Comparison of ENCODE assay signal across 25 cellular contexts in genomic region chr7:128801008-128801407, GRCh38. TPM values are rescaled to one million over a fixed set of nuclear protein-coding genes. Genes with fewer than 3 reads are reported as not detected.
DNase-seq lines count a peak whose midpoint lies in the region; ATAC-seq, FAIRE-seq and TF ChIP-seq lines count a peak whose summit lies in the region.
"Had no signal": no experiment of that assay in that cellular context is flagged by ENCODE, and none has a peak within 500 bp of the region (broad histone marks: within the 10 kb centered on the region; RNA-seq: fewer than 3 reads in every experiment).

No MANE protein-coding gene starts in this region.

- no peaks in the 10 kb centered on the region for H3K36me3 ChIP-seq in colonic mucosa
- no peaks in the 10 kb centered on the region for H3K36me3 ChIP-seq in small intestine (ENCODE audit: control insufficient read depth in 2 of 2, insufficient read depth in 2 of 2, low read length in 2 of 2)
- H3K36me3 ChIP-seq in upper lobe of left lung: no peaks in the 10 kb centered on the region
- H3K36me3 ChIP-seq in left lung: no peaks in the 10 kb centered on the region

- peak overlapping the region; percentile 81 for H3K27ac Mint-ChIP-seq in T-helper 17 cell
- H3K27ac Mint-ChIP-seq: CD8-positive, alpha-beta memory T cell; HFFc6 had no signal

- H3K4me1 ChIP-seq in colonic mucosa: no peaks in the 10 kb centered on the region
- H3K4me1 ChIP-seq in small intestine (ENCODE audit: control insufficient read depth in 2 of 2, insufficient read depth in 1 of 2, low read depth in 1 of 2, low read length in 1 of 2): no peaks in the 10 kb centered on the region
- H3K4me1 ChIP-seq in upper lobe of left lung: no peaks in the 10 kb centered on the region
- H3K4me1 ChIP-seq in left lung: no peaks in the 10 kb centered on the region
- H3K4me1 ChIP-seq: BE2C had no signal

- 29 to 71% (median 42%) methylated on average over 10 of the region's 10 CpGs for WGBS in small intestine, 3 donors
- WGBS in upper lobe of left lung, 2 donors: 95 to 96% methylated on average over 10 of the region's 10 CpGs

- H3K4me3 Mint-ChIP-seq in T-helper 17 cell: no peak overlapping the region
- H3K4me3 Mint-ChIP-seq: CD4-positive, CD25-positive, alpha-beta regulatory T cell; CD8-positive, alpha-beta memory T cell; HFFc6 had no signal

- H3K27me3 Mint-ChIP-seq in T-helper 17 cell: no peaks in the 10 kb centered on the region
- H3K27me3 Mint-ChIP-seq: CD4-positive, CD25-positive, alpha-beta regulatory T cell; CD8-positive, alpha-beta memory T cell had no signal

- H3K4me3 ChIP-seq in colonic mucosa: no peak overlapping the region
- peak overlapping the region in 1 of 2 donors; percentile 26 for H3K4me3 ChIP-seq in small intestine (ENCODE audit: low read depth in 1 of 2, low read length in 2 of 2)
- no peak overlapping the region for H3K4me3 ChIP-seq in upper lobe of left lung
- H3K4me3 ChIP-seq in left lung: no peak overlapping the region

- TF ChIP-seq CTCF in colonic mucosa (IDR thresholded peaks at IDR 0.05) (no peak), upper lobe of left lung (IDR thresholded peaks at IDR 0.05) (no peak), left lung (IDR thresholded peaks at IDR 0.05) (no peak)

- TF ChIP-seq EP300 in upper lobe of left lung (IDR thresholded peaks at IDR 0.05): no peak

- TF ChIP-seq POLR2A in upper lobe of left lung (IDR thresholded peaks at IDR 0.05): no peak

- no peak overlapping the region for H3K27ac ChIP-seq in colonic mucosa
- no peak overlapping the region for H3K27ac ChIP-seq in small intestine (ENCODE audit: low read depth in 1 of 2, low read length in 1 of 2)
- H3K27ac ChIP-seq in upper lobe of left lung: no peak overlapping the region
- no peak overlapping the region for H3K27ac ChIP-seq in left lung
- H3K27ac ChIP-seq: HL-60 had no signal

- DNase-seq in T-helper 17 cell (no peak), colonic mucosa (peak; percentile 40), left colon (peak in 1 of 2 donors; percentile 14), small intestine (peak; percentile 91), NCI-H1417 (lab: John Stamatoyannopoulos, UW) (no peak), upper lobe of left lung (no peak), left lung (no peak)
- DNase-seq: ACHN; BE2C; C1 segment of cervical spinal cord; CD4-positive, CD25-positive, alpha-beta regulatory T cell; CD8-positive, alpha-beta memory T cell; COR-L47; DMS 273 treated with DMSO at 0.1 percent for 48 hours; DMS79; GDM1; GOT3; H7; HFFc6 had no signal

- ATAC-seq in T-helper 17 cell (no peak), left colon (peak; percentile 98), upper lobe of left lung (ENCODE audit: low FRiP score in 2 of 2) (no peak), left lung (no peak)
- ATAC-seq: HCT116 had no signal

- no peak overlapping the region for H3K9ac ChIP-seq in colonic mucosa (ENCODE audit: low read depth in 2 of 2, low read length in 2 of 2)

- no peaks in the 10 kb centered on the region for H3K27me3 ChIP-seq in colonic mucosa
- no peaks in the 10 kb centered on the region for H3K27me3 ChIP-seq in small intestine (ENCODE audit: control insufficient read depth in 2 of 2, insufficient read depth in 2 of 2, low read length in 2 of 2)
- no peaks in the 10 kb centered on the region for H3K27me3 ChIP-seq in upper lobe of left lung
- no peaks in the 10 kb centered on the region for H3K27me3 ChIP-seq in left lung
- H3K27me3 ChIP-seq: BE2C had no signal

- H3K36me3 Mint-ChIP-seq in T-helper 17 cell (ENCODE audit: low read depth): peaks cover 6% of the 10 kb centered on the region

- H3K9me3 ChIP-seq in T-helper 17 cell (ENCODE audit: control insufficient read depth, low read length, poor library complexity, severe bottlenecking): no peaks in the 10 kb centered on the region
- H3K9me3 ChIP-seq in colonic mucosa: no peaks in the 10 kb centered on the region
- H3K9me3 ChIP-seq in small intestine (ENCODE audit: control insufficient read depth, low read depth): no peaks in the 10 kb centered on the region
- H3K9me3 ChIP-seq in upper lobe of left lung: no peaks in the 10 kb centered on the region
- no peaks in the 10 kb centered on the region for H3K9me3 ChIP-seq in left lung
- H3K9me3 ChIP-seq: BE2C had no signal

- peaks cover 2% of the 10 kb centered on the region for H3K4me1 Mint-ChIP-seq in T-helper 17 cell
- H3K4me1 Mint-ChIP-seq: CD8-positive, alpha-beta memory T cell had no signal

- no peak for FAIRE-seq in small intestine (lab: Jason Lieb, UNC)
- FAIRE-seq: A204.1, GM12892 had no signal

- intact Hi-C loops in colonic mucosa (cut with DNase I) (no loop called here), left colon (cut with DNase I, micrococcal nuclease) (no loop called here), left lung (cut with DNase I) (no loop called here)

RNA-seq across cellular contexts. Expression of gene CCDC136, which starts 9.2 kb away (rescaled TPM):
- total RNA-seq in T-helper 17 cell (1 to 10 TPM; 7.5 to 7.7 TPM), colonic mucosa (1 to 10 TPM in 1 of 2 donors, under 1 TPM in 1; 0.64 to 5.8 TPM), left colon (1 to 10 TPM; 1.5 to 5.6 TPM), upper lobe of left lung (1 to 10 TPM in 5 of 6 donors, under 1 TPM in 1; 0.46 to 7.2 (median 2.2) TPM), left lung (1 to 10 TPM; 2.5 to 3.2 TPM)
- polyA plus RNA-seq in small intestine: 1 to 10 TPM in 1 of 3 donors, under 1 TPM in 2; 0.22 to 2.3 (median 0.81) TPM

RNA-seq across cellular contexts. Expression of gene OPN1SW, which starts 25.4 kb away (rescaled TPM):
- not detected for total RNA-seq in T-helper 17 cell
- total RNA-seq in colonic mucosa: not detected
- not detected for total RNA-seq in left colon
- polyA plus RNA-seq in small intestine: not detected
- not detected for total RNA-seq in upper lobe of left lung
- not detected for total RNA-seq in left lung
- total RNA-seq: CD4-positive, CD25-positive, alpha-beta regulatory T cell; CD8-positive, alpha-beta memory T cell; Daoy; H7; HFFc6; HT1080 had no signal
- polyA plus RNA-seq: CD4-positive, CD25-positive, alpha-beta regulatory T cell; CD8-positive, alpha-beta memory T cell had no signal

RNA-seq across cellular contexts. Expression of gene FLNC, which starts 29.2 kb away (rescaled TPM):
- total RNA-seq in T-helper 17 cell: under 1 TPM; 0.05 TPM
- 10 to 100 TPM in 1 of 2 donors, 1 to 10 TPM in 1; 4.5 to 88.6 TPM for total RNA-seq in colonic mucosa
- 10 to 100 TPM in 1 of 2 donors, 1 to 10 TPM in 1; 2.4 to 41.4 TPM for total RNA-seq in left colon
- polyA plus RNA-seq in small intestine: 10 to 100 TPM in 2 of 3 donors, 1 to 10 TPM in 1; 8.1 to 13.0 (median 10.1) TPM
- 10 to 100 TPM in 1 of 6 donors, 1 to 10 TPM in 5; 2.1 to 19.6 (median 4.9) TPM for total RNA-seq in upper lobe of left lung
- total RNA-seq in left lung: 10 to 100 TPM; 14.3 to 23.7 TPM
- total RNA-seq: CD4-positive, CD25-positive, alpha-beta regulatory T cell; CD8-positive, alpha-beta memory T cell had no signal
- polyA plus RNA-seq: CD4-positive, CD25-positive, alpha-beta regulatory T cell; CD8-positive, alpha-beta memory T cell had no signal

Comparison
In these comparisons a context has a peak if more than half of its experiments do, and no peak if none do; other contexts are left out.
1. DNase-seq: peak in colonic mucosa (single experiment) and small intestine (single experiment); none in T-helper 17 cell (0 of 3), NCI-H1417 (0 of 3), upper lobe of left lung (0 of 2) and left lung (0 of 2).